8 cellular contexts compared by ENCODE assay signal in the genomic region with DNA sequence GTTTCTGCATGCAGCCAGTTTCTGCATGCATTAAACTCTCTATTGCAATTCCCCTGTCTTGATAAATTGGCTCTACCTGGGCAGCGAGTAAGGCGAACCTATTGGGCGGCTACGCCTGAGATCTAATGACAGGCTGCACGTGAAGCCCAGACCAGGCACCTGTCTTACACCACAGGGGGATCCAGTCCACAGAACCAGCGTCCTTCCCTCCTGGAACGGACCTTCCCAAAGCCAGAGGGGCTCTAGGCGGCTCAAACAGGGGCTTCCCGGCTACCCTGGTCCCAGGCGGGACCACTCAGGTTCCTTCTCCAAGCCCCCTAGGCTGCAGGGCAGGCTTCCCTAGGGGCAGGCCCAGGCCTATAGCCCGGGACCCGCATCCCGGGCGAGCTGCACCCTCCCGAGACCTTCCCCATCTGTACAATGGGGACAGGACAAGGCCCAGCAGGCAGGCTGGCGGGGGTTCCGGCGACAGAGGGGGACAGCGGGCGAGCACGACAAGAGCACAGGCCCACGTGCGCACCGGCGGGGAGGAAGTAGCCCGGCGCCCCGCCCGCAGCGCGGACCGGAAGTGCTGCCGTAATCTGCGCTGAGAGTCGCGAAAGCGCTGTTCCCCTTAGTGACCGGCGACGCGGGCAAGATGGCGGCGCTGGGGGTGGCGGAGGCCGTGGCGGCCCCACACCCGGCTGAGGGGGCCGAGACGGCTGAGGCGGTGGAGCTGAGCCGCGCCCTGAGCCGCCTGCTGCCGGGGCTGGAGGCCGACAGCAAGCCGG. TPM values are rescaled to one million over a fixed set of nuclear protein-coding genes. Genes with fewer than 3 reads are reported as not detected.
DNase-seq lines count a peak whose midpoint lies in the region; ATAC-seq and TF ChIP-seq lines count a peak whose summit lies in the region.

Gene DNAAF5, plus strand, starts transcription at position 616 of the 770 bp plus-strand sequence. Its CDS starts 22 bp downstream, at position 638.

- DNase-seq in RPMI7951 (ENCODE audit: low read depth) (peak; percentile 88), fibroblast of pulmonary artery (ENCODE audit: low read depth) (peak; percentile 86), nephron progenitor cell (peak; percentile 84)

- peaks cover 92% of the 10 kb centered on the region for H3K79me2 ChIP-seq in DOHH2 (ENCODE audit: control insufficient read depth, low read length)
- peaks cover 33% of the 10 kb centered on the region for H3K79me2 ChIP-seq in KMS-11 (ENCODE audit: insufficient read depth, low read depth)

- peaks cover 32% of the 10 kb centered on the region for H3K36me3 Mint-ChIP-seq in activated T-helper 17 cell treated with anti-CD3 and anti-CD28 coated beads, Interleukin-2, amount 50 U/mL, for 72 hours (ENCODE audit: low read depth)
- H3K36me3 Mint-ChIP-seq in nephron progenitor cell (ENCODE audit: low read depth), result peaks cover 60% of the 10 kb centered on the region
- H3K36me3 Mint-ChIP-seq in stimulated activated naive CD8-positive, alpha-beta T cell treated with anti-CD3 and anti-CD28 coated beads, Interleukin-15, Interleukin-2, amounts not matched to agents 100 ng/mL and 50 ng/mL, for 24 hours (ENCODE audit: low read depth), result peaks cover 43% of the 10 kb centered on the region

- H2AFZ ChIP-seq in KMS-11 (ENCODE audit: low read depth), result peak within 1 kb of the TSS; percentile 69

- H3K9me2 ChIP-seq in DOHH2 (replicated peaks; ENCODE audit: control insufficient read depth, low read length), result no peaks in the 10 kb centered on the region

- TF ChIP-seq CTCF in DOHH2 (IDR thresholded peaks at IDR 0.05; ENCODE audit: low read depth, low read length, poor library complexity, severe bottlenecking), result peak; percentile 13
- no peak for TF ChIP-seq CTCF in KMS-11 (conservative IDR thresholded peaks at IDR 0.05; ENCODE audit: low read depth, low read length)
- no peak for TF ChIP-seq CTCF in fibroblast of pulmonary artery (IDR thresholded peaks at IDR 0.05; ENCODE audit: low read length, missing control alignments)
- no peak for TF ChIP-seq CTCF in nephron progenitor cell (IDR thresholded peaks at IDR 0.05)

- H4K20me1 ChIP-seq in DOHH2 (ENCODE audit: control insufficient read depth, insufficient read depth, low read depth, low read length) (no peaks in the 10 kb centered on the region), KMS-11 (ENCODE audit: insufficient read depth) (no peaks in the 10 kb centered on the region)

- peak within 1 kb of the TSS; percentile 38 for H3K27ac ChIP-seq in DOHH2 (ENCODE audit: low read depth, low read length)
- peak within 1 kb of the TSS; percentile 79 for H3K27ac ChIP-seq in KMS-11

- peak; percentile 96 for ATAC-seq in GM21786 (IDR thresholded peaks at IDR 0.05; ENCODE audit: unreplicated experiment)
- ATAC-seq in activated T-helper 17 cell treated with anti-CD3 and anti-CD28 coated beads, Interleukin-2, amount 50 U/mL, for 72 hours (replicated peaks), result peak; percentile 96

- H3K4me1 Mint-ChIP-seq in activated T-helper 17 cell treated with anti-CD3 and anti-CD28 coated beads, Interleukin-2, amount 50 U/mL, for 72 hours, result peaks cover 19% of the 10 kb centered on the region
- peaks cover 21% of the 10 kb centered on the region for H3K4me1 Mint-ChIP-seq in nephron progenitor cell
- H3K4me1 Mint-ChIP-seq in stimulated activated naive CD8-positive, alpha-beta T cell treated with anti-CD3 and anti-CD28 coated beads, Interleukin-15, Interleukin-2, amounts not matched to agents 100 ng/mL and 50 ng/mL, for 24 hours (ENCODE audit: low read depth), result peaks cover 30% of the 10 kb centered on the region

- H3K36me3 ChIP-seq in DOHH2 (ENCODE audit: control insufficient read depth, low read length), result peaks cover 78% of the 10 kb centered on the region
- peaks cover 10% of the 10 kb centered on the region; the same call in 1 of the 2 replicates for H3K36me3 ChIP-seq in KMS-11 (ENCODE audit: insufficient read depth)

- H3K27ac Mint-ChIP-seq in activated T-helper 17 cell treated with anti-CD3 and anti-CD28 coated beads, Interleukin-2, amount 50 U/mL, for 72 hours, result peak within 1 kb of the TSS; percentile 87
- H3K27ac Mint-ChIP-seq in nephron progenitor cell, result no peak within 1 kb of the TSS
- H3K27ac Mint-ChIP-seq in stimulated activated naive CD8-positive, alpha-beta T cell treated with anti-CD3 and anti-CD28 coated beads, Interleukin-15, Interleukin-2, amounts not matched to agents 100 ng/mL and 50 ng/mL, for 24 hours, result peak within 1 kb of the TSS; percentile 89

- peak within 1 kb of the TSS; percentile 80 for H3K4me3 Mint-ChIP-seq in activated T-helper 17 cell treated with anti-CD3 and anti-CD28 coated beads, Interleukin-2, amount 50 U/mL, for 72 hours
- H3K4me3 Mint-ChIP-seq in nephron progenitor cell, result peak within 1 kb of the TSS; percentile 89
- H3K4me3 Mint-ChIP-seq in stimulated activated naive CD8-positive, alpha-beta T cell treated with anti-CD3 and anti-CD28 coated beads, Interleukin-15, Interleukin-2, amounts not matched to agents 100 ng/mL and 50 ng/mL, for 24 hours, result peak within 1 kb of the TSS; percentile 87

- H3F3A ChIP-seq in DOHH2 (ENCODE audit: control insufficient read depth, insufficient read depth), result no peaks in the 10 kb centered on the region

- H3K4me2 ChIP-seq in DOHH2 (ENCODE audit: low read length), result peak within 1 kb of the TSS; percentile 73
- H3K4me2 ChIP-seq in KMS-11, result peak within 1 kb of the TSS; percentile 86

- peaks cover 24% of the 10 kb centered on the region for H3K4me1 ChIP-seq in DOHH2 (ENCODE audit: control insufficient read depth, low read length)
- H3K4me1 ChIP-seq in KMS-11 (ENCODE audit: low read depth, poor library complexity, severe bottlenecking), result peaks cover 11% of the 10 kb centered on the region

- H3K9me3 Mint-ChIP-seq in activated T-helper 17 cell treated with anti-CD3 and anti-CD28 coated beads, Interleukin-2, amount 50 U/mL, for 72 hours, result peaks cover 4% of the 10 kb centered on the region
- peaks cover 48% of the 10 kb centered on the region for H3K9me3 Mint-ChIP-seq in nephron progenitor cell
- peaks cover 4% of the 10 kb centered on the region for H3K9me3 Mint-ChIP-seq in stimulated activated naive CD8-positive, alpha-beta T cell treated with anti-CD3 and anti-CD28 coated beads, Interleukin-15, Interleukin-2, amounts not matched to agents 100 ng/mL and 50 ng/mL, for 24 hours

- H3K9me3 ChIP-seq in DOHH2 (ENCODE audit: control insufficient read depth, insufficient read depth, low read length), result peaks cover 23% of the 10 kb centered on the region; the same call in 1 of the 2 replicates

- peak within 1 kb of the TSS; percentile 97 for H3K9ac ChIP-seq in KMS-11

- H3K27me3 ChIP-seq in DOHH2 (ENCODE audit: control insufficient read depth, low read length) (no peaks in the 10 kb centered on the region), KMS-11 (ENCODE audit: insufficient read depth, low read depth) (no peaks in the 10 kb centered on the region)

- H3K4me3 ChIP-seq in DOHH2 (ENCODE audit: low read length) (peak within 1 kb of the TSS; percentile 75), KMS-11 (IDR thresholded peaks at IDR 0.05; ENCODE audit: insufficient read depth, low read depth, low read length) (no peak within 1 kb of the TSS), fibroblast of pulmonary artery (replicated peaks; ENCODE audit: low read depth, low read length) (peak within 1 kb of the TSS; percentile 59)

- no peaks in the 10 kb centered on the region for H3K27me3 Mint-ChIP-seq in activated T-helper 17 cell treated with anti-CD3 and anti-CD28 coated beads, Interleukin-2, amount 50 U/mL, for 72 hours
- H3K27me3 Mint-ChIP-seq in nephron progenitor cell (ENCODE audit: low read depth, poor library complexity), result peaks cover 3% of the 10 kb centered on the region
- H3K27me3 Mint-ChIP-seq in stimulated activated naive CD8-positive, alpha-beta T cell treated with anti-CD3 and anti-CD28 coated beads, Interleukin-15, Interleukin-2, amounts not matched to agents 100 ng/mL and 50 ng/mL, for 24 hours, result no peaks in the 10 kb centered on the region

RNA-seq across cellular contexts. Expression of gene DNAAF5, which starts in this region (rescaled TPM):
- 33.3 and 41.3 TPM in 2 replicates for total RNA-seq in RPMI7951 (2014; rRNA removed; shearing (Covaris generic))
- 10 to 100 TPM; 15.1 to 39.9 TPM for total RNA-seq in activated T-helper 17 cell treated with anti-CD3 and anti-CD28 coated beads, Interleukin-2, amount 50 U/mL, for 72 hours
